ENCODE assay signal across 1 cellular context in genomic region chr9:31848505-31849285, GRCh38.
TF ChIP-seq lines count a peak whose summit lies in the region.

No MANE protein-coding gene starts in this region.

TF ChIP-seq in H1, 55 proteins besides CTCF, POLR2A, EP300 and RAD21:
- TF ChIP-seq JUND (IDR thresholded peaks at IDR 0.05; ENCODE audit: low read length) (no peak), EZH2 (IDR thresholded peaks at IDR 0.05; ENCODE audit: low read depth, low read length, severe bottlenecking) (no peak), ATF3 (IDR thresholded peaks at IDR 0.05; ENCODE audit: insufficient read depth, low read depth, low read length) (no peak), CREB1 (IDR thresholded peaks at IDR 0.05) (no peak), CHD7 (IDR thresholded peaks at IDR 0.05; ENCODE audit: insufficient replicate concordance, low read length) (no peak)
